1 cellular context compared by ENCODE assay signal in the genomic region with DNA sequence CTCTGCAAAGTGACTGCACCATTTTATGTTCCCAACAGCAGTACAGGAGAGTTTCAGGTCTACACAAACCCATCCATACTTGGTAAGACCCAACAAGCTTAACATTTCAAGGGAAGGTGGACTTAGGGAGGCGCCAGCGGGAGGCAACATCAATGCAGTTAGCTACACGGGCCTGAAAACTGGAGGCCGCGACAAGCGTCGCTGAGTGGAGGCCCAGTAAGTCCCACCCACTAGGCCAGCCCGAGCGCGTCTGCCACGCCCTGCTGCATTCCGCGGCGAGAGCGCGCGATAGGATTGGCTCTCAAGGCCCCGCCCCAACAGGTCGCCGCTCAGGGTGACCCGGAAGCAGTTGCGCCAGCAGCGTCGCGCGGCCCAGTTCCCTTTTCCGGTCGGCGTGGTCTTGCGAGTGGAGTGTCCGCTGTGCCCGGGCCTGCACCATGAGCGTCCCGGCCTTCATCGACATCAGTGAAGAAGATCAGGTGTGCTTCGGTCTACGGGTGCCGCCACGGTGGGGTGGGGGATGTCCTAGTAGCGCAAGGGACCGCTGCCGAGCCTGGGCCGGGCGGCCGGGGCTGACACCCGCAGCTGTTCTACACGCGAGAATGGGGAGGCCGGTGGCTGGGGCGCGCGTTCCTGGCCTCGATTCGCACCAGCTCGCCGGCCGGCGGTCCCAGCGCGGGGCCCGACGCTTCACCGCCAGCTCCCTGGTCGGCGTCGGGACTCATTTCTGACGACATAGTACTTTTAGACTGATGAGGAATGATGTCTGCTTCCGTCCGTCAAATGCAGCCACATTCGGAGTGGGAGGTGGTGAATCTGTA.
A peak's percentile ranks its signal among the peaks of the same experiment; 100 is the strongest.
TF ChIP-seq lines count a peak whose summit lies in the region.

A gene (plus strand): TSS at position 381 of the 821 bp plus-strand sequence. CDS start 57 bp downstream, at position 438.

TF ChIP-seq in HepG2, 621 proteins besides CTCF, POLR2A, EP300 and RAD21 (continued from another document and continues in another):
- TF ChIP-seq, protein P1, sequence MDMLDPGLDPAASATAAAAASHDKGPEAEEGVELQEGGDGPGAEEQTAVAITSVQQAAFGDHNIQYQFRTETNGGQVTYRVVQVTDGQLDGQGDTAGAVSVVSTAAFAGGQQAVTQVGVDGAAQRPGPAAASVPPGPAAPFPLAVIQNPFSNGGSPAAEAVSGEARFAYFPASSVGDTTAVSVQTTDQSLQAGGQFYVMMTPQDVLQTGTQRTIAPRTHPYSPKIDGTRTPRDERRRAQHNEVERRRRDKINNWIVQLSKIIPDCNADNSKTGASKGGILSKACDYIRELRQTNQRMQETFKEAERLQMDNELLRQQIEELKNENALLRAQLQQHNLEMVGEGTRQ (IDR thresholded peaks at IDR 0.05; ENCODE audit: low read depth, low read length): no peak
- TF ChIP-seq, protein P1 (CRISPR knock-in tag; IDR thresholded peaks at IDR 0.05; ENCODE audit: borderline replicate concordance): 0 out of 2 replicates have a peak, but pooled peaks have one; percentile 31
- TF ChIP-seq NFYC (CRISPR knock-in tag; IDR thresholded peaks at IDR 0.05): peak; percentile 83
- TF ChIP-seq, protein P2, sequence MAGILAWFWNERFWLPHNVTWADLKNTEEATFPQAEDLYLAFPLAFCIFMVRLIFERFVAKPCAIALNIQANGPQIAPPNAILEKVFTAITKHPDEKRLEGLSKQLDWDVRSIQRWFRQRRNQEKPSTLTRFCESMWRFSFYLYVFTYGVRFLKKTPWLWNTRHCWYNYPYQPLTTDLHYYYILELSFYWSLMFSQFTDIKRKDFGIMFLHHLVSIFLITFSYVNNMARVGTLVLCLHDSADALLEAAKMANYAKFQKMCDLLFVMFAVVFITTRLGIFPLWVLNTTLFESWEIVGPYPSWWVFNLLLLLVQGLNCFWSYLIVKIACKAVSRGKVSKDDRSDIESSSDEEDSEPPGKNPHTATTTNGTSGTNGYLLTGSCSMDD (CRISPR knock-in tag; IDR thresholded peaks at IDR 0.05): peak; percentile 77; the same call in 1 of the 2 replicates
- peak; percentile 76; the same call in 1 of the 2 replicates for TF ChIP-seq AHR (CRISPR knock-in tag; IDR thresholded peaks at IDR 0.05)
- TF ChIP-seq, protein P3, sequence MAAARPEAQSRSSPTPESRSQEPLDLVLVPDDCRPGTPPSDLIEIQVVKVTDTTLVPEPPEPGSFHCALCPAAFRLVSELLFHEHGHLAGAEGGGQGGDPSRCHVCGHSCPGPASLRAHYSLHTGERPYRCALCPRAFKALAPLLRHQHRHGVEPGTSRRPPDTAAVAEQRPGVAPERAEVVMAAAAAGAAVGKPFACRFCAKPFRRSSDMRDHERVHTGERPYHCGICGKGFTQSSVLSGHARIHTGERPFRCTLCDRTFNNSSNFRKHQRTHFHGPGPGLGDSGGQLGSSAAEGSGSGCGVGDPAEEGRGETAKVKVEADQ (CRISPR knock-in tag; IDR thresholded peaks at IDR 0.05; ENCODE audit: borderline replicate concordance): no peak; the same call in 1 of the 2 replicates
- no peak for TF ChIP-seq PHB2 (IDR thresholded peaks at IDR 0.05; ENCODE audit: partially characterized antibody)
- TF ChIP-seq ZNF530 (CRISPR knock-in tag; IDR thresholded peaks at IDR 0.05; ENCODE audit: low read depth): peak; percentile 93
- TF ChIP-seq ZFP41 (CRISPR knock-in tag; IDR thresholded peaks at IDR 0.05; ENCODE audit: borderline replicate concordance): peak; percentile 67; the same call in 1 of the 2 replicates
- TF ChIP-seq, protein P4, sequence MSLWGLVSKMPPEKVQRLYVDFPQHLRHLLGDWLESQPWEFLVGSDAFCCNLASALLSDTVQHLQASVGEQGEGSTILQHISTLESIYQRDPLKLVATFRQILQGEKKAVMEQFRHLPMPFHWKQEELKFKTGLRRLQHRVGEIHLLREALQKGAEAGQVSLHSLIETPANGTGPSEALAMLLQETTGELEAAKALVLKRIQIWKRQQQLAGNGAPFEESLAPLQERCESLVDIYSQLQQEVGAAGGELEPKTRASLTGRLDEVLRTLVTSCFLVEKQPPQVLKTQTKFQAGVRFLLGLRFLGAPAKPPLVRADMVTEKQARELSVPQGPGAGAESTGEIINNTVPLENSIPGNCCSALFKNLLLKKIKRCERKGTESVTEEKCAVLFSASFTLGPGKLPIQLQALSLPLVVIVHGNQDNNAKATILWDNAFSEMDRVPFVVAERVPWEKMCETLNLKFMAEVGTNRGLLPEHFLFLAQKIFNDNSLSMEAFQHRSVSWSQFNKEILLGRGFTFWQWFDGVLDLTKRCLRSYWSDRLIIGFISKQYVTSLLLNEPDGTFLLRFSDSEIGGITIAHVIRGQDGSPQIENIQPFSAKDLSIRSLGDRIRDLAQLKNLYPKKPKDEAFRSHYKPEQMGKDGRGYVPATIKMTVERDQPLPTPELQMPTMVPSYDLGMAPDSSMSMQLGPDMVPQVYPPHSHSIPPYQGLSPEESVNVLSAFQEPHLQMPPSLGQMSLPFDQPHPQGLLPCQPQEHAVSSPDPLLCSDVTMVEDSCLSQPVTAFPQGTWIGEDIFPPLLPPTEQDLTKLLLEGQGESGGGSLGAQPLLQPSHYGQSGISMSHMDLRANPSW (CRISPR knock-in tag; IDR thresholded peaks at IDR 0.05; ENCODE audit: borderline replicate concordance): 0 out of 2 replicates have a peak, but pooled peaks have one; percentile 66
- TF ChIP-seq TBL1XR1 (IDR thresholded peaks at IDR 0.05; ENCODE audit: borderline replicate concordance, low read length, partially characterized antibody): no peak
- no peak for TF ChIP-seq ZNF644 (CRISPR knock-in tag; IDR thresholded peaks at IDR 0.05; ENCODE audit: low read depth)
- TF ChIP-seq, protein P5, sequence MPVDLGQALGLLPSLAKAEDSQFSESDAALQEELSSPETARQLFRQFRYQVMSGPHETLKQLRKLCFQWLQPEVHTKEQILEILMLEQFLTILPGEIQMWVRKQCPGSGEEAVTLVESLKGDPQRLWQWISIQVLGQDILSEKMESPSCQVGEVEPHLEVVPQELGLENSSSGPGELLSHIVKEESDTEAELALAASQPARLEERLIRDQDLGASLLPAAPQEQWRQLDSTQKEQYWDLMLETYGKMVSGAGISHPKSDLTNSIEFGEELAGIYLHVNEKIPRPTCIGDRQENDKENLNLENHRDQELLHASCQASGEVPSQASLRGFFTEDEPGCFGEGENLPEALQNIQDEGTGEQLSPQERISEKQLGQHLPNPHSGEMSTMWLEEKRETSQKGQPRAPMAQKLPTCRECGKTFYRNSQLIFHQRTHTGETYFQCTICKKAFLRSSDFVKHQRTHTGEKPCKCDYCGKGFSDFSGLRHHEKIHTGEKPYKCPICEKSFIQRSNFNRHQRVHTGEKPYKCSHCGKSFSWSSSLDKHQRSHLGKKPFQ (CRISPR knock-in tag; IDR thresholded peaks at IDR 0.05; ENCODE audit: insufficient replicate concordance): peak; percentile 45
- TF ChIP-seq ISX (CRISPR knock-in tag; conservative IDR thresholded peaks at IDR 0.05): 0 out of 2 replicates have a peak, but pooled peaks have one; percentile 65
- no peak for TF ChIP-seq ZSCAN22 (CRISPR knock-in tag; IDR thresholded peaks at IDR 0.05)
- TF ChIP-seq, protein P6, sequence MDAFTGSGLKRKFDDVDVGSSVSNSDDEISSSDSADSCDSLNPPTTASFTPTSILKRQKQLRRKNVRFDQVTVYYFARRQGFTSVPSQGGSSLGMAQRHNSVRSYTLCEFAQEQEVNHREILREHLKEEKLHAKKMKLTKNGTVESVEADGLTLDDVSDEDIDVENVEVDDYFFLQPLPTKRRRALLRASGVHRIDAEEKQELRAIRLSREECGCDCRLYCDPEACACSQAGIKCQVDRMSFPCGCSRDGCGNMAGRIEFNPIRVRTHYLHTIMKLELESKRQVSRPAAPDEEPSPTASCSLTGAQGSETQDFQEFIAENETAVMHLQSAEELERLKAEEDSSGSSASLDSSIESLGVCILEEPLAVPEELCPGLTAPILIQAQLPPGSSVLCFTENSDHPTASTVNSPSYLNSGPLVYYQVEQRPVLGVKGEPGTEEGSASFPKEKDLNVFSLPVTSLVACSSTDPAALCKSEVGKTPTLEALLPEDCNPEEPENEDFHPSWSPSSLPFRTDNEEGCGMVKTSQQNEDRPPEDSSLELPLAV (CRISPR knock-in tag; conservative IDR thresholded peaks at IDR 0.05; ENCODE audit: low read depth): no peak
- TF ChIP-seq TBX3 (IDR thresholded peaks at IDR 0.05; ENCODE audit: borderline replicate concordance): no peak
- peak; percentile 65; the same call in 1 of the 2 replicates for TF ChIP-seq ZNF143 (CRISPR knock-in tag; IDR thresholded peaks at IDR 0.05)
- peak; percentile 84; the same call in 1 of the 2 replicates for TF ChIP-seq KDM4B (CRISPR knock-in tag; IDR thresholded peaks at IDR 0.05)
- TF ChIP-seq ZNF678 (CRISPR knock-in tag; IDR thresholded peaks at IDR 0.05): 0 out of 2 replicates have a peak, but pooled peaks have one; percentile 24
- TF ChIP-seq, protein P7, sequence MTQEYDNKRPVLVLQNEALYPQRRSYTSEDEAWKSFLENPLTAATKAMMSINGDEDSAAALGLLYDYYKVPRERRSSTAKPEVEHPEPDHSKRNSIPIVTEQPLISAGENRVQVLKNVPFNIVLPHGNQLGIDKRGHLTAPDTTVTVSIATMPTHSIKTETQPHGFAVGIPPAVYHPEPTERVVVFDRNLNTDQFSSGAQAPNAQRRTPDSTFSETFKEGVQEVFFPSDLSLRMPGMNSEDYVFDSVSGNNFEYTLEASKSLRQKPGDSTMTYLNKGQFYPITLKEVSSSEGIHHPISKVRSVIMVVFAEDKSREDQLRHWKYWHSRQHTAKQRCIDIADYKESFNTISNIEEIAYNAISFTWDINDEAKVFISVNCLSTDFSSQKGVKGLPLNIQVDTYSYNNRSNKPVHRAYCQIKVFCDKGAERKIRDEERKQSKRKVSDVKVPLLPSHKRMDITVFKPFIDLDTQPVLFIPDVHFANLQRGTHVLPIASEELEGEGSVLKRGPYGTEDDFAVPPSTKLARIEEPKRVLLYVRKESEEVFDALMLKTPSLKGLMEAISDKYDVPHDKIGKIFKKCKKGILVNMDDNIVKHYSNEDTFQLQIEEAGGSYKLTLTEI (CRISPR knock-in tag; conservative IDR thresholded peaks at IDR 0.05): no peak
- TF ChIP-seq SP5 (CRISPR knock-in tag; IDR thresholded peaks at IDR 0.05; ENCODE audit: borderline replicate concordance, low read depth): peak; percentile 94
- TF ChIP-seq MIER3 (CRISPR knock-in tag; IDR thresholded peaks at IDR 0.05; ENCODE audit: borderline replicate concordance): peak; percentile 95
- TF ChIP-seq PRPF4 (IDR thresholded peaks at IDR 0.05; ENCODE audit: low read depth, low read length, poor library complexity, severe bottlenecking): no peak
- 0 out of 2 replicates have a peak, but pooled peaks have one; percentile 28 for TF ChIP-seq SIX4 (CRISPR knock-in tag; IDR thresholded peaks at IDR 0.05)
- no peak for TF ChIP-seq ZKSCAN1 (IDR thresholded peaks at IDR 0.05; ENCODE audit: low read length)
- TF ChIP-seq, protein P8, sequence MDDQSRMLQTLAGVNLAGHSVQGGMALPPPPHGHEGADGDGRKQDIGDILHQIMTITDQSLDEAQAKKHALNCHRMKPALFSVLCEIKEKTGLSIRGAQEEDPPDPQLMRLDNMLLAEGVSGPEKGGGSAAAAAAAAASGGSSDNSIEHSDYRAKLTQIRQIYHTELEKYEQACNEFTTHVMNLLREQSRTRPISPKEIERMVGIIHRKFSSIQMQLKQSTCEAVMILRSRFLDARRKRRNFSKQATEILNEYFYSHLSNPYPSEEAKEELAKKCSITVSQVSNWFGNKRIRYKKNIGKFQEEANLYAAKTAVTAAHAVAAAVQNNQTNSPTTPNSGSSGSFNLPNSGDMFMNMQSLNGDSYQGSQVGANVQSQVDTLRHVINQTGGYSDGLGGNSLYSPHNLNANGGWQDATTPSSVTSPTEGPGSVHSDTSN (CRISPR knock-in tag; IDR thresholded peaks at IDR 0.05; ENCODE audit: borderline replicate concordance): peak; percentile 85; the same call in 1 of the 2 replicates
- no peak for TF ChIP-seq SIX1 (CRISPR knock-in tag; IDR thresholded peaks at IDR 0.05; ENCODE audit: borderline replicate concordance)
- TF ChIP-seq HIVEP1 (CRISPR knock-in tag; IDR thresholded peaks at IDR 0.05): peak; percentile 75
- TF ChIP-seq, protein P9, sequence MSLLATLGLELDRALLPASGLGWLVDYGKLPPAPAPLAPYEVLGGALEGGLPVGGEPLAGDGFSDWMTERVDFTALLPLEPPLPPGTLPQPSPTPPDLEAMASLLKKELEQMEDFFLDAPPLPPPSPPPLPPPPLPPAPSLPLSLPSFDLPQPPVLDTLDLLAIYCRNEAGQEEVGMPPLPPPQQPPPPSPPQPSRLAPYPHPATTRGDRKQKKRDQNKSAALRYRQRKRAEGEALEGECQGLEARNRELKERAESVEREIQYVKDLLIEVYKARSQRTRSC (CRISPR knock-in tag; IDR thresholded peaks at IDR 0.05; ENCODE audit: low read depth): no peak
- TF ChIP-seq SP2 (CRISPR knock-in tag; IDR thresholded peaks at IDR 0.05): peak; percentile 85
- TF ChIP-seq, protein P10, sequence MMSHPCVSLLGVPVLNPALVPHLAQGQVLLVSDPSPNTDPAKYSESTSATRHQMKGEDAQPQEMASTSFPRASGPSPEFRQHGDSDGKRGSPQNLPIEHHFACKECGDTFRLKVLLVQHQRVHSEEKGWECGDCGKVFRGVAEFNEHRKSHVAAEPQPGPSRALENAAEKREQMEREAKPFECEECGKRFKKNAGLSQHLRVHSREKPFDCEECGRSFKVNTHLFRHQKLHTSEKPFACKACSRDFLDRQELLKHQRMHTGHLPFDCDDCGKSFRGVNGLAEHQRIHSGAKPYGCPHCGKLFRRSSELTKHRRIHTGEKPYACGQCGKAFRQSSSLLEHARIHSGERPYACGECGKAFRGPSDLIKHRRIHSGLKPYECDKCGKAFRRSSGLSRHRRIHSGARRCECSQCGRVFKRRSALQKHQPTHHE (CRISPR knock-in tag; IDR thresholded peaks at IDR 0.05; ENCODE audit: borderline replicate concordance): peak; percentile 75; the same call in 1 of the 2 replicates
- peak; percentile 79 for TF ChIP-seq NKX3-1 (CRISPR knock-in tag; IDR thresholded peaks at IDR 0.05)
- no peak for TF ChIP-seq RBM22 (optimal IDR thresholded peaks at IDR 0.05; ENCODE audit: low read length)
- TF ChIP-seq CAMTA2 (CRISPR knock-in tag; IDR thresholded peaks at IDR 0.05; ENCODE audit: borderline replicate concordance): no peak
- TF ChIP-seq CHD4 (IDR thresholded peaks at IDR 0.05; ENCODE audit: borderline replicate concordance, low read length): no peak
- TF ChIP-seq ZNF709 (CRISPR knock-in tag; IDR thresholded peaks at IDR 0.05): peak; percentile 87
- TF ChIP-seq JARID2 (CRISPR knock-in tag; IDR thresholded peaks at IDR 0.05; ENCODE audit: insufficient replicate concordance): no peak
- TF ChIP-seq ZNF230 (CRISPR knock-in tag; IDR thresholded peaks at IDR 0.05): no peak; the same call in 1 of the 2 replicates
- peak; percentile 73 for TF ChIP-seq SATB2 (CRISPR knock-in tag; IDR thresholded peaks at IDR 0.05)
- no peak for TF ChIP-seq ZEB1 (IDR thresholded peaks at IDR 0.05; ENCODE audit: insufficient replicate concordance, low read depth)
- TF ChIP-seq CCDC6 (CRISPR knock-in tag; IDR thresholded peaks at IDR 0.05): peak; percentile 87; the same call in 1 of the 2 replicates
